ENCODE assay signal across 8 cellular contexts in genomic region chr9:114385412-114386181, GRCh38. TPM values are rescaled to one million over a fixed set of nuclear protein-coding genes. Genes with fewer than 3 reads are reported as not detected.
DNase-seq lines count a peak whose midpoint lies in the region; ATAC-seq, FAIRE-seq and TF ChIP-seq lines count a peak whose summit lies in the region.

No MANE protein-coding gene starts in this region.

- peak in 1 of 2 donors; percentile 75 for TF ChIP-seq EP300 in tibial nerve (IDR thresholded peaks at IDR 0.05)

- TF ChIP-seq CTCF in fibroblast of villous mesenchyme (IDR thresholded peaks at IDR 0.05; ENCODE audit: insufficient read depth, low read depth, low read length) (no peak), pancreas (IDR thresholded peaks at IDR 0.05) (no peak), tibial nerve (IDR thresholded peaks at IDR 0.05) (no peak)

- peaks cover 38 to 47% of the 10 kb centered on the region in 2 donors for H3K36me3 Mint-ChIP-seq in activated T-cell treated with anti-CD3 and anti-CD28 coated beads, Interleukin-2, amount 50 U/mL, for 72 hours (ENCODE audit: insufficient read depth in 2 of 2)

- peak overlapping the region; percentile 99 to 100 for H3K4me3 Mint-ChIP-seq in activated T-cell treated with anti-CD3 and anti-CD28 coated beads, Interleukin-2, amount 50 U/mL, for 72 hours

- no peaks in the 10 kb centered on the region for H3K36me3 ChIP-seq in pancreas
- peaks cover 0 to 7% (median 0%) of the 10 kb centered on the region in 3 donors for H3K36me3 ChIP-seq in tibial nerve

- DNase-seq in OCI-M1 (lab: John Stamatoyannopoulos, UW) (peak; percentile 89), fibroblast of villous mesenchyme (ENCODE audit: low read depth) (peak; percentile 94), pancreas (peak in 1 of 6 donors; percentile 59), tibial nerve (ENCODE audit: low spot score in 2 of 2) (peak; percentile 35 to 70), NCI-H2107 treated with DMSO at 0.1 percent for 48 hours (lab: John Stamatoyannopoulos, UW; ENCODE audit: unreplicated experiment) (no peak)
- DNase-seq in activated T-cell treated with anti-CD3 and anti-CD28 coated beads, Interleukin-2, amount 50 U/mL, for 72 hours: peak; percentile 89 to 94

- H3K4me3 ChIP-seq in fibroblast of villous mesenchyme (ENCODE audit: low read depth, low read length) (peak overlapping the region; percentile 64), pancreas (peak overlapping the region in 1 of 4 donors; percentile 42), tibial nerve (peak overlapping the region in 2 of 4 donors; percentile 65 to 67)

- H3K27ac ChIP-seq in pancreas (peak overlapping the region in 2 of 4 donors; percentile 53 to 60), tibial nerve (peak overlapping the region; percentile 34 to 93 (median 92))

- H3K9me3 ChIP-seq in pancreas (no peaks in the 10 kb centered on the region), tibial nerve (no peaks in the 10 kb centered on the region)

- ATAC-seq in HG02884 (IDR thresholded peaks at IDR 0.05; ENCODE audit: unreplicated experiment) (peak; percentile 73), pancreas (peak in 3 of 4 donors; percentile 52 to 69 (median 68))
- peak; percentile 80 to 83 for ATAC-seq in activated T-cell treated with anti-CD3 and anti-CD28 coated beads, Interleukin-2, amount 50 U/mL, for 72 hours (replicated peaks in 1 of 2)

- FAIRE-seq in pancreas (lab: Jason Lieb, UNC): no peak

- 80% methylated on average over 11 of the region's 11 CpGs for WGBS in pancreas, 2 donors
- 66 to 69% methylated on average over 9 to 11 of the region's 11 CpGs for WGBS in tibial nerve, 2 donors

- no peaks in the 10 kb centered on the region for H3K9me3 Mint-ChIP-seq in activated T-cell treated with anti-CD3 and anti-CD28 coated beads, Interleukin-2, amount 50 U/mL, for 72 hours

- H3K27me3 Mint-ChIP-seq in activated T-cell treated with anti-CD3 and anti-CD28 coated beads, Interleukin-2, amount 50 U/mL, for 72 hours (ENCODE audit: low read depth): no peaks in the 10 kb centered on the region

- intact Hi-C loops in pancreas (cut with DNase I): no loop called here

- peak; percentile 82 for TF ChIP-seq POLR2A in GM15510 (IDR thresholded peaks at IDR 0.05; ENCODE audit: borderline replicate concordance, extremely low read depth, insufficient read length)
- TF ChIP-seq POLR2A in tibial nerve (IDR thresholded peaks at IDR 0.05): peak in 1 of 2 donors; percentile 51

- peak overlapping the region; percentile 96 for H3K27ac Mint-ChIP-seq in activated T-cell treated with anti-CD3 and anti-CD28 coated beads, Interleukin-2, amount 50 U/mL, for 72 hours

- peaks cover 84% of the 10 kb centered on the region for H3K4me1 Mint-ChIP-seq in activated T-cell treated with anti-CD3 and anti-CD28 coated beads, Interleukin-2, amount 50 U/mL, for 72 hours (ENCODE audit: low read depth)

- H3K27me3 ChIP-seq in pancreas: no peaks in the 10 kb centered on the region
- no peaks in the 10 kb centered on the region for H3K27me3 ChIP-seq in tibial nerve

- H3K4me1 ChIP-seq in pancreas (no peaks in the 10 kb centered on the region), tibial nerve (peaks cover 0 to 81% (median 64%) of the 10 kb centered on the region in 4 donors)

RNA-seq across cellular contexts. Expression of gene AKNA, which starts 2.2 kb away (rescaled TPM):
- total RNA-seq in activated T-cell treated with anti-CD3 and anti-CD28 coated beads, Interleukin-2, amount 50 U/mL, for 72 hours: 100 to 1,000 TPM; 204 to 246 TPM
- total RNA-seq in fibroblast of villous mesenchyme (11.2 and 14.8 TPM in 2 replicates), pancreas (10 to 100 TPM in 3 of 6 donors, 1 to 10 TPM in 3; 5.4 to 18.0 (median 10.8) TPM), tibial nerve (10 to 100 TPM; 23.6 to 42.2 (median 36.6) TPM)
- 10 to 100 TPM in 1 of 2 donors, 1 to 10 TPM in 1; 6.9 to 11.8 TPM for polyA plus RNA-seq in pancreas

RNA-seq across cellular contexts. Expression of gene ORM2, which starts 55.9 kb away (rescaled TPM):
- not detected for total RNA-seq in activated T-cell treated with anti-CD3 and anti-CD28 coated beads, Interleukin-2, amount 50 U/mL, for 72 hours
- not detected in 2 replicates for total RNA-seq in fibroblast of villous mesenchyme
- total RNA-seq in pancreas: 1 to 10 TPM in 1 of 6 donors, under 1 TPM in 1, not detected in 4; 0.66 to 3.1 TPM
- polyA plus RNA-seq in pancreas: under 1 TPM; 0.12 to 0.34 TPM
- not detected for total RNA-seq in tibial nerve

Comparison
In these comparisons a context has a peak if more than half of its experiments do, and no peak if none do; other contexts are left out.
1. RNA of gene AKNA, which starts 2.2 kb away (total RNA-seq): 204 to 246 TPM in activated T-cell treated with anti-CD3 and anti-CD28 coated beads, Interleukin-2, amount 50 U/mL, for 72 hours; 23.6 to 42.2 TPM in tibial nerve, 5.4 to 18.0 TPM in pancreas and 11.2 to 14.8 TPM in fibroblast of villous mesenchyme; every median in the first group is over 4 times any median in the second.
2. Peak in every context shown above with its lines, with median percentiles within 50 percentile points of each other: ATAC-seq.